Comparison of ENCODE assay signal across 2 cellular contexts in genomic region chr3:157412323-157412845, GRCh38.
A peak's percentile ranks its signal among the peaks of the same experiment; 100 is the strongest.
TF ChIP-seq lines count a peak whose summit lies in the region.

No MANE protein-coding gene starts in this region.

TF ChIP-seq in HepG2, 621 proteins besides CTCF, POLR2A, EP300 and RAD21:
- TF ChIP-seq MAFF (IDR thresholded peaks at IDR 0.05; ENCODE audit: low read depth, low read length): peak; percentile 97
- peak; percentile 95 to 99 for TF ChIP-seq MAFK (conservative IDR thresholded peaks at IDR 0.05 in 1 of 2, IDR thresholded peaks at IDR 0.05 in 1 of 2; ENCODE audit: low read length in 2 of 2)
- no peak for TF ChIP-seq NFYB (CRISPR knock-in tag; IDR thresholded peaks at IDR 0.05)

TF ChIP-seq in K562, 482 proteins besides CTCF, POLR2A, EP300 and RAD21:
- TF ChIP-seq FOS (IDR thresholded peaks at IDR 0.05; ENCODE audit: extremely low read depth, insufficient read length): no peak
- TF ChIP-seq MAFF (IDR thresholded peaks at IDR 0.05; ENCODE audit: low read length): peak; percentile 94
- TF ChIP-seq MAFK (IDR thresholded peaks at IDR 0.05; ENCODE audit: low read length): peak; percentile 97
- no peak for TF ChIP-seq BRF1 (IDR thresholded peaks at IDR 0.05; ENCODE audit: borderline replicate concordance, extremely low read depth, insufficient read length)
- TF ChIP-seq ZNF449 (CRISPR knock-in tag; IDR thresholded peaks at IDR 0.05): no peak
- TF ChIP-seq ZNF316 (IDR thresholded peaks at IDR 0.05): peak; percentile 91
- TF ChIP-seq C11orf30 (IDR thresholded peaks at IDR 0.05; ENCODE audit: low read depth): peak; percentile 85
- TF ChIP-seq ZBTB2 (IDR thresholded peaks at IDR 0.05): no peak
- no peak for TF ChIP-seq OTX1 (CRISPR knock-in tag; IDR thresholded peaks at IDR 0.05)
- no peak for TF ChIP-seq THAP7 (CRISPR knock-in tag; IDR thresholded peaks at IDR 0.05)
- peak; percentile 89 for TF ChIP-seq MAFG (tag; conservative IDR thresholded peaks at IDR 0.05)
- TF ChIP-seq PKNOX1 (IDR thresholded peaks at IDR 0.05): no peak
